1 cellular context compared by ENCODE assay signal in the genomic region with DNA sequence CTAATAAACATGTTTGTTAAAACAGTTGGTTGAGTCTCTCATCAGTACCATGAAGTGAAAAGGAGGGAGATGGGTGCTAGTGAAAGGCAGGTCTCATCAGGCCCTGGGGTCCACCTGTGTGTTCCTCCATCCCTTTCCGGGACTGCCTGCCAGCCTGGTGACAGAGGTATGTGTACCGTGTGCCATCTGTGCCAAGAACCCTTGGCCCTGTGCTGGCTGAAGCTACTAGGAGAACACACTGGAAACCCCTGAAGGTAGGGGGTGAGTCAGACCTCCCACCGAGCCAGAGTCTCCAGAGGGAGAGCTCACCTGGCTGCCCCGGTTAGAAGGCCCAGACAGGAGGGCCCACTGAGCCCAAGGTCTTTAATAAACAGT.
TF ChIP-seq lines count a peak whose summit lies in the region.

No MANE protein-coding gene starts in this region.

TF ChIP-seq in K562, 482 proteins besides CTCF, POLR2A, EP300 and RAD21 (continued from another document and continues in another):
- TF ChIP-seq, protein P1, sequence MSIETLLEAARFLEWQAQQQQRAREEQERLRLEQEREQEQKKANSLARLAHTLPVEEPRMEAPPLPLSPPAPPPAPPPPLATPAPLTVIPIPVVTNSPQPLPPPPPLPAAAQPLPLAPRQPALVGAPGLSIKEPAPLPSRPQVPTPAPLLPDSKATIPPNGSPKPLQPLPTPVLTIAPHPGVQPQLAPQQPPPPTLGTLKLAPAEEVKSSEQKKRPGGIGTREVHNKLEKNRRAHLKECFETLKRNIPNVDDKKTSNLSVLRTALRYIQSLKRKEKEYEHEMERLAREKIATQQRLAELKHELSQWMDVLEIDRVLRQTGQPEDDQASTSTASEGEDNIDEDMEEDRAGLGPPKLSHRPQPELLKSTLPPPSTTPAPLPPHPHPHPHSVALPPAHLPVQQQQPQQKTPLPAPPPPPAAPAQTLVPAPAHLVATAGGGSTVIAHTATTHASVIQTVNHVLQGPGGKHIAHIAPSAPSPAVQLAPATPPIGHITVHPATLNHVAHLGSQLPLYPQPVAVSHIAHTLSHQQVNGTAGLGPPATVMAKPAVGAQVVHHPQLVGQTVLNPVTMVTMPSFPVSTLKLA (conservative IDR thresholded peaks at IDR 0.05): no peak
- TF ChIP-seq KLF16 (IDR thresholded peaks at IDR 0.05): no peak
- TF ChIP-seq, protein P2, sequence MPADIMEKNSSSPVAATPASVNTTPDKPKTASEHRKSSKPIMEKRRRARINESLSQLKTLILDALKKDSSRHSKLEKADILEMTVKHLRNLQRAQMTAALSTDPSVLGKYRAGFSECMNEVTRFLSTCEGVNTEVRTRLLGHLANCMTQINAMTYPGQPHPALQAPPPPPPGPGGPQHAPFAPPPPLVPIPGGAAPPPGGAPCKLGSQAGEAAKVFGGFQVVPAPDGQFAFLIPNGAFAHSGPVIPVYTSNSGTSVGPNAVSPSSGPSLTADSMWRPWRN (IDR thresholded peaks at IDR 0.05; ENCODE audit: low read depth): no peak
- no peak for TF ChIP-seq ZNF77 (CRISPR knock-in tag; IDR thresholded peaks at IDR 0.05)
- no peak for TF ChIP-seq RFX5 (IDR thresholded peaks at IDR 0.05; ENCODE audit: low read depth, low read length)
- peak in 1 of 2 experiments; percentile 26; a peak in 1 of 4 replicates for TF ChIP-seq TBL1XR1 (IDR thresholded peaks at IDR 0.05; ENCODE audit: low read length in 2 of 2)
- no peak for TF ChIP-seq ZFPM2 (CRISPR knock-in tag; IDR thresholded peaks at IDR 0.05)
- TF ChIP-seq SNRNP70 (optimal IDR thresholded peaks at IDR 0.05; ENCODE audit: low read depth, low read length): no peak
- no peak for TF ChIP-seq ZNF316 (IDR thresholded peaks at IDR 0.05)
- TF ChIP-seq, protein P3, sequence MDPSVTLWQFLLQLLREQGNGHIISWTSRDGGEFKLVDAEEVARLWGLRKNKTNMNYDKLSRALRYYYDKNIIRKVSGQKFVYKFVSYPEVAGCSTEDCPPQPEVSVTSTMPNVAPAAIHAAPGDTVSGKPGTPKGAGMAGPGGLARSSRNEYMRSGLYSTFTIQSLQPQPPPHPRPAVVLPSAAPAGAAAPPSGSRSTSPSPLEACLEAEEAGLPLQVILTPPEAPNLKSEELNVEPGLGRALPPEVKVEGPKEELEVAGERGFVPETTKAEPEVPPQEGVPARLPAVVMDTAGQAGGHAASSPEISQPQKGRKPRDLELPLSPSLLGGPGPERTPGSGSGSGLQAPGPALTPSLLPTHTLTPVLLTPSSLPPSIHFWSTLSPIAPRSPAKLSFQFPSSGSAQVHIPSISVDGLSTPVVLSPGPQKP (CRISPR knock-in tag; IDR thresholded peaks at IDR 0.05): no peak
- peak; percentile 96 for TF ChIP-seq CHD1 (IDR thresholded peaks at IDR 0.05; ENCODE audit: low read length)
- TF ChIP-seq, protein P4, sequence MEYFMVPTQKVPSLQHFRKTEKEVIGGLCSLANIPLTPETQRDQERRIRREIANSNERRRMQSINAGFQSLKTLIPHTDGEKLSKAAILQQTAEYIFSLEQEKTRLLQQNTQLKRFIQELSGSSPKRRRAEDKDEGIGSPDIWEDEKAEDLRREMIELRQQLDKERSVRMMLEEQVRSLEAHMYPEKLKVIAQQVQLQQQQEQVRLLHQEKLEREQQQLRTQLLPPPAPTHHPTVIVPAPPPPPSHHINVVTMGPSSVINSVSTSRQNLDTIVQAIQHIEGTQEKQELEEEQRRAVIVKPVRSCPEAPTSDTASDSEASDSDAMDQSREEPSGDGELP (CRISPR knock-in tag; IDR thresholded peaks at IDR 0.05; ENCODE audit: borderline replicate concordance): peak; percentile 8; the same call in 1 of the 2 replicates
- TF ChIP-seq ZKSCAN3 (CRISPR knock-in tag; IDR thresholded peaks at IDR 0.05): no peak
- TF ChIP-seq, protein P5, sequence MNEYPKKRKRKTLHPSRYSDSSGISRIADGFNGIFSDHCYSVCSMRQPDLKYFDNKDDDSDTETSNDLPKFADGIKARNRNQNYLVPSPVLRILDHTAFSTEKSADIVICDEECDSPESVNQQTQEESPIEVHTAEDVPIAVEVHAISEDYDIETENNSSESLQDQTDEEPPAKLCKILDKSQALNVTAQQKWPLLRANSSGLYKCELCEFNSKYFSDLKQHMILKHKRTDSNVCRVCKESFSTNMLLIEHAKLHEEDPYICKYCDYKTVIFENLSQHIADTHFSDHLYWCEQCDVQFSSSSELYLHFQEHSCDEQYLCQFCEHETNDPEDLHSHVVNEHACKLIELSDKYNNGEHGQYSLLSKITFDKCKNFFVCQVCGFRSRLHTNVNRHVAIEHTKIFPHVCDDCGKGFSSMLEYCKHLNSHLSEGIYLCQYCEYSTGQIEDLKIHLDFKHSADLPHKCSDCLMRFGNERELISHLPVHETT (CRISPR knock-in tag; conservative IDR thresholded peaks at IDR 0.05 in 1 of 2, IDR thresholded peaks at IDR 0.05 in 1 of 2): no peak
- TF ChIP-seq, protein P6, sequence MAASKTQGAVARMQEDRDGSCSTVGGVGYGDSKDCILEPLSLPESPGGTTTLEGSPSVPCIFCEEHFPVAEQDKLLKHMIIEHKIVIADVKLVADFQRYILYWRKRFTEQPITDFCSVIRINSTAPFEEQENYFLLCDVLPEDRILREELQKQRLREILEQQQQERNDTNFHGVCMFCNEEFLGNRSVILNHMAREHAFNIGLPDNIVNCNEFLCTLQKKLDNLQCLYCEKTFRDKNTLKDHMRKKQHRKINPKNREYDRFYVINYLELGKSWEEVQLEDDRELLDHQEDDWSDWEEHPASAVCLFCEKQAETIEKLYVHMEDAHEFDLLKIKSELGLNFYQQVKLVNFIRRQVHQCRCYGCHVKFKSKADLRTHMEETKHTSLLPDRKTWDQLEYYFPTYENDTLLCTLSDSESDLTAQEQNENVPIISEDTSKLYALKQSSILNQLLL (CRISPR knock-in tag; IDR thresholded peaks at IDR 0.05; ENCODE audit: borderline replicate concordance): no peak
- TF ChIP-seq CSDE1 (IDR thresholded peaks at IDR 0.05): no peak
- no peak for TF ChIP-seq ZNF766 (CRISPR knock-in tag; conservative IDR thresholded peaks at IDR 0.05)
- TF ChIP-seq NCOR1 (IDR thresholded peaks at IDR 0.05): no peak
- TF ChIP-seq HDAC6 (IDR thresholded peaks at IDR 0.05; ENCODE audit: low read depth, low read length): no peak
- TF ChIP-seq MEIS2 (IDR thresholded peaks at IDR 0.05; ENCODE audit: partially characterized antibody): no peak
- TF ChIP-seq SAFB (IDR thresholded peaks at IDR 0.05; ENCODE audit: borderline replicate concordance, low read depth, low read length): no peak
- TF ChIP-seq FOXJ3 (CRISPR knock-in tag; IDR thresholded peaks at IDR 0.05): no peak
- TF ChIP-seq ZNF778 (CRISPR knock-in tag; IDR thresholded peaks at IDR 0.05): no peak
- TF ChIP-seq ZC3H11A (IDR thresholded peaks at IDR 0.05; ENCODE audit: low read depth, low read length): no peak
- TF ChIP-seq, protein P7, sequence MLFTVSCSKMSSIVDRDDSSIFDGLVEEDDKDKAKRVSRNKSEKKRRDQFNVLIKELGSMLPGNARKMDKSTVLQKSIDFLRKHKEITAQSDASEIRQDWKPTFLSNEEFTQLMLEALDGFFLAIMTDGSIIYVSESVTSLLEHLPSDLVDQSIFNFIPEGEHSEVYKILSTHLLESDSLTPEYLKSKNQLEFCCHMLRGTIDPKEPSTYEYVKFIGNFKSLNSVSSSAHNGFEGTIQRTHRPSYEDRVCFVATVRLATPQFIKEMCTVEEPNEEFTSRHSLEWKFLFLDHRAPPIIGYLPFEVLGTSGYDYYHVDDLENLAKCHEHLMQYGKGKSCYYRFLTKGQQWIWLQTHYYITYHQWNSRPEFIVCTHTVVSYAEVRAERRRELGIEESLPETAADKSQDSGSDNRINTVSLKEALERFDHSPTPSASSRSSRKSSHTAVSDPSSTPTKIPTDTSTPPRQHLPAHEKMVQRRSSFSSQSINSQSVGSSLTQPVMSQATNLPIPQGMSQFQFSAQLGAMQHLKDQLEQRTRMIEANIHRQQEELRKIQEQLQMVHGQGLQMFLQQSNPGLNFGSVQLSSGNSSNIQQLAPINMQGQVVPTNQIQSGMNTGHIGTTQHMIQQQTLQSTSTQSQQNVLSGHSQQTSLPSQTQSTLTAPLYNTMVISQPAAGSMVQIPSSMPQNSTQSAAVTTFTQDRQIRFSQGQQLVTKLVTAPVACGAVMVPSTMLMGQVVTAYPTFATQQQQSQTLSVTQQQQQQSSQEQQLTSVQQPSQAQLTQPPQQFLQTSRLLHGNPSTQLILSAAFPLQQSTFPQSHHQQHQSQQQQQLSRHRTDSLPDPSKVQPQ (CRISPR knock-in tag; IDR thresholded peaks at IDR 0.05; ENCODE audit: borderline replicate concordance): no peak
- TF ChIP-seq CBFA2T3 (IDR thresholded peaks at IDR 0.05): no peak
- TF ChIP-seq SMAD1 (IDR thresholded peaks at IDR 0.05; ENCODE audit: low read depth, low read length, partially characterized antibody): no peak
- TF ChIP-seq SMARCB1 (IDR thresholded peaks at IDR 0.05; ENCODE audit: insufficient read length, low read depth): no peak
- TF ChIP-seq KDM4B (IDR thresholded peaks at IDR 0.05; ENCODE audit: borderline replicate concordance in 2 of 2, low read depth in 1 of 2): no peak
- TF ChIP-seq, protein P8, sequence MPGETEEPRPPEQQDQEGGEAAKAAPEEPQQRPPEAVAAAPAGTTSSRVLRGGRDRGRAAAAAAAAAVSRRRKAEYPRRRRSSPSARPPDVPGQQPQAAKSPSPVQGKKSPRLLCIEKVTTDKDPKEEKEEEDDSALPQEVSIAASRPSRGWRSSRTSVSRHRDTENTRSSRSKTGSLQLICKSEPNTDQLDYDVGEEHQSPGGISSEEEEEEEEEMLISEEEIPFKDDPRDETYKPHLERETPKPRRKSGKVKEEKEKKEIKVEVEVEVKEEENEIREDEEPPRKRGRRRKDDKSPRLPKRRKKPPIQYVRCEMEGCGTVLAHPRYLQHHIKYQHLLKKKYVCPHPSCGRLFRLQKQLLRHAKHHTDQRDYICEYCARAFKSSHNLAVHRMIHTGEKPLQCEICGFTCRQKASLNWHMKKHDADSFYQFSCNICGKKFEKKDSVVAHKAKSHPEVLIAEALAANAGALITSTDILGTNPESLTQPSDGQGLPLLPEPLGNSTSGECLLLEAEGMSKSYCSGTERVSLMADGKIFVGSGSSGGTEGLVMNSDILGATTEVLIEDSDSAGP (CRISPR knock-in tag; IDR thresholded peaks at IDR 0.05): no peak
- TF ChIP-seq ZC3H4 (CRISPR knock-in tag; IDR thresholded peaks at IDR 0.05; ENCODE audit: borderline replicate concordance): no peak
- TF ChIP-seq, protein P9, sequence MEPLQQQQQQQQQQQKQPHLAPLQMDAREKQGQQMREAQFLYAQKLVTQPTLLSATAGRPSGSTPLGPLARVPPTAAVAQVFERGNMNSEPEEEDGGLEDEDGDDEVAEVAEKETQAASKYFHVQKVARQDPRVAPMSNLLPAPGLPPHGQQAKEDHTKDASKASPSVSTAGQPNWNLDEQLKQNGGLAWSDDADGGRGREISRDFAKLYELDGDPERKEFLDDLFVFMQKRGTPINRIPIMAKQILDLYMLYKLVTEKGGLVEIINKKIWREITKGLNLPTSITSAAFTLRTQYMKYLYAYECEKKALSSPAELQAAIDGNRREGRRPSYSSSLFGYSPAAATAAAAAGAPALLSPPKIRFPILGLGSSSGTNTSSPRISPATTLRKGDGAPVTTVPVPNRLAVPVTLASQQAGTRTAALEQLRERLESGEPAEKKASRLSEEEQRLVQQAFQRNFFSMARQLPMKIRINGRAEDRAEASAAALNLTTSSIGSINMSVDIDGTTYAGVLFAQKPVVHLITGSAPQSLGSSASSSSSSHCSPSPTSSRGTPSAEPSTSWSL (CRISPR knock-in tag; IDR thresholded peaks at IDR 0.05; ENCODE audit: borderline replicate concordance): 0 out of 2 replicates have a peak, but pooled peaks have one; percentile 58
- TF ChIP-seq ZNF354B (CRISPR knock-in tag; IDR thresholded peaks at IDR 0.05): no peak
- no peak for TF ChIP-seq GABPB1 (CRISPR knock-in tag; IDR thresholded peaks at IDR 0.05)
- TF ChIP-seq, protein P10, sequence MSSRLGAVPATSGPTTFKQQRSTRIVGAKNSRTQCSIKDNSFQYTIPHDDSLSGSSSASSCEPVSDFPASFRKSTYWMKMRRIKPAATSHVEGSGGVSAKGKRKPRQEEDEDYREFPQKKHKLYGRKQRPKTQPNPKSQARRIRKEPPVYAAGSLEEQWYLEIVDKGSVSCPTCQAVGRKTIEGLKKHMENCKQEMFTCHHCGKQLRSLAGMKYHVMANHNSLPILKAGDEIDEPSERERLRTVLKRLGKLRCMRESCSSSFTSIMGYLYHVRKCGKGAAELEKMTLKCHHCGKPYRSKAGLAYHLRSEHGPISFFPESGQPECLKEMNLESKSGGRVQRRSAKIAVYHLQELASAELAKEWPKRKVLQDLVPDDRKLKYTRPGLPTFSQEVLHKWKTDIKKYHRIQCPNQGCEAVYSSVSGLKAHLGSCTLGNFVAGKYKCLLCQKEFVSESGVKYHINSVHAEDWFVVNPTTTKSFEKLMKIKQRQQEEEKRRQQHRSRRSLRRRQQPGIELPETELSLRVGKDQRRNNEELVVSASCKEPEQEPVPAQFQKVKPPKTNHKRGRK (tag; IDR thresholded peaks at IDR 0.05): no peak
- TF ChIP-seq TAF7 (tag; IDR thresholded peaks at IDR 0.05): no peak
- no peak for TF ChIP-seq TCF3 (CRISPR knock-in tag; IDR thresholded peaks at IDR 0.05)
- TF ChIP-seq HMG20A (CRISPR knock-in tag; conservative IDR thresholded peaks at IDR 0.05): no peak
- TF ChIP-seq ZNF830 (CRISPR knock-in tag; IDR thresholded peaks at IDR 0.05): no peak
- no peak for TF ChIP-seq TAL1 (IDR thresholded peaks at IDR 0.05)
- no peak for TF ChIP-seq PHF21A (IDR thresholded peaks at IDR 0.05; ENCODE audit: borderline replicate concordance, low read depth)
- no peak for TF ChIP-seq TARDBP (IDR thresholded peaks at IDR 0.05)
- no peak for TF ChIP-seq JUN (IDR thresholded peaks at IDR 0.05; ENCODE audit: borderline replicate concordance, low read depth, low read length)
- no peak for TF ChIP-seq JUN (CRISPR knock-in tag; IDR thresholded peaks at IDR 0.05; ENCODE audit: borderline replicate concordance)
- TF ChIP-seq PPARD (CRISPR knock-in tag; IDR thresholded peaks at IDR 0.05): no peak
- TF ChIP-seq FIP1L1 (IDR thresholded peaks at IDR 0.05; ENCODE audit: low read depth, low read length, poor library complexity, severe bottlenecking): peak; percentile 60
- TF ChIP-seq CBX2 (IDR thresholded peaks at IDR 0.05; ENCODE audit: insufficient read depth, low read length, poor library complexity, severe bottlenecking): no peak
- TF ChIP-seq PURB (CRISPR knock-in tag; IDR thresholded peaks at IDR 0.05; ENCODE audit: low read depth): no peak
- no peak for TF ChIP-seq MEF2A (IDR thresholded peaks at IDR 0.05; ENCODE audit: control insufficient read depth, low read depth, low read length)
- TF ChIP-seq MYBL2 (IDR thresholded peaks at IDR 0.05; ENCODE audit: low read depth): no peak
- TF ChIP-seq MYBL2 (CRISPR knock-in tag; IDR thresholded peaks at IDR 0.05; ENCODE audit: borderline replicate concordance): no peak
- TF ChIP-seq POLR2G (IDR thresholded peaks at IDR 0.05; ENCODE audit: low read depth, low read length): peak; percentile 69
- TF ChIP-seq, protein P11, sequence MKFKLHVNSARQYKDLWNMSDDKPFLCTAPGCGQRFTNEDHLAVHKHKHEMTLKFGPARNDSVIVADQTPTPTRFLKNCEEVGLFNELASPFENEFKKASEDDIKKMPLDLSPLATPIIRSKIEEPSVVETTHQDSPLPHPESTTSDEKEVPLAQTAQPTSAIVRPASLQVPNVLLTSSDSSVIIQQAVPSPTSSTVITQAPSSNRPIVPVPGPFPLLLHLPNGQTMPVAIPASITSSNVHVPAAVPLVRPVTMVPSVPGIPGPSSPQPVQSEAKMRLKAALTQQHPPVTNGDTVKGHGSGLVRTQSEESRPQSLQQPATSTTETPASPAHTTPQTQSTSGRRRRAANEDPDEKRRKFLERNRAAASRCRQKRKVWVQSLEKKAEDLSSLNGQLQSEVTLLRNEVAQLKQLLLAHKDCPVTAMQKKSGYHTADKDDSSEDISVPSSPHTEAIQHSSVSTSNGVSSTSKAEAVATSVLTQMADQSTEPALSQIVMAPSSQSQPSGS (CRISPR knock-in tag; IDR thresholded peaks at IDR 0.05): no peak
